8 cellular contexts compared by ENCODE assay signal in genomic region chr2:207767461-207768167, GRCh38. TPM values are rescaled to one million over a fixed set of nuclear protein-coding genes. Genes with fewer than 3 reads are reported as not detected.
DNase-seq lines count a peak whose midpoint lies in the region; ATAC-seq and TF ChIP-seq lines count a peak whose summit lies in the region.

No MANE protein-coding gene starts in this region.

- peaks cover 37% of the 10 kb centered on the region for H3K27me3 ChIP-seq in CD4-positive, alpha-beta T cell (ENCODE audit: control insufficient read depth, insufficient read depth, low read length)
- no peaks in the 10 kb centered on the region for H3K27me3 ChIP-seq in lower lobe of right lung (ENCODE audit: low read depth)
- H3K27me3 ChIP-seq in thyroid gland, result no peaks in the 10 kb centered on the region

- no peak overlapping the region for H3K27ac ChIP-seq in CD4-positive, alpha-beta T cell (ENCODE audit: low read depth, low read length)
- peak overlapping the region; percentile 85 for H3K27ac ChIP-seq in lower lobe of right lung
- peak overlapping the region; percentile 93 to 94 (median 93) for H3K27ac ChIP-seq in thyroid gland

- peaks cover 10% of the 10 kb centered on the region for H3K36me3 Mint-ChIP-seq in CD4-positive, alpha-beta T cell (ENCODE audit: low read depth)

- POLR2A ChIA-PET in CD4-positive, alpha-beta T cell (lab: Charles Lee), result interaction anchor here (1.0 kb wide), 1 partner anchor 56 kb away, joined by 3 read pairs; the partner anchor contains the start of gene CCNYL1

- no peak for TF ChIP-seq POLR2A in thyroid gland (IDR thresholded peaks at IDR 0.05)

- no peak overlapping the region for H3K27ac Mint-ChIP-seq in CD4-positive, alpha-beta T cell

- H3K4me1 ChIP-seq in lower lobe of right lung (peaks cover 46% of the 10 kb centered on the region), thyroid gland (peaks cover 42 to 50% of the 10 kb centered on the region in 2 donors)

- CTCF ChIA-PET in CD4-positive, alpha-beta T cell (lab: Charles Lee), result interaction anchor here (1.4 kb wide), 1 partner anchor 142 kb away, joined by 3 read pairs; no protein-coding TSS in a partner anchor

- H3K4me3 ChIP-seq in lower lobe of right lung (peak overlapping the region; percentile 84), thyroid gland (replicated peaks in 1 of 3) (peak overlapping the region in 1 of 3 donors; percentile 93)

- H3K9me3 ChIP-seq in CD4-positive, alpha-beta T cell (ENCODE audit: control insufficient read depth, low read length), result no peaks in the 10 kb centered on the region
- H3K9me3 ChIP-seq in lower lobe of right lung, result no peaks in the 10 kb centered on the region
- H3K9me3 ChIP-seq in thyroid gland, result no peaks in the 10 kb centered on the region

- TF ChIP-seq CTCF in CD4-positive, alpha-beta T cell (IDR thresholded peaks at IDR 0.05), result no peak
- TF ChIP-seq CTCF in lower lobe of right lung (IDR thresholded peaks at IDR 0.05), result no peak
- TF ChIP-seq CTCF in thyroid gland (IDR thresholded peaks at IDR 0.05), result peak in 4 of 6 experiments; percentile 33 to 48 (median 40)

- peaks cover 33% of the 10 kb centered on the region for H3K36me3 ChIP-seq in lower lobe of right lung
- no peaks in the 10 kb centered on the region for H3K36me3 ChIP-seq in thyroid gland

- 76 to 77% methylated on average over 25 to 26 of the region's 56 CpGs for WGBS in thyroid gland, 2 donors

- no peak for DNase-seq in CD4-positive, alpha-beta T cell
- DNase-seq in NCI-H1092 treated with DMSO at 0.1 percent for 48 hours (lab: John Stamatoyannopoulos, UW), result peak; percentile 48
- DNase-seq in cerebellum (ENCODE audit: low spot score), result peak; percentile 8
- peak; percentile 82 for DNase-seq in lower lobe of right lung
- peak; percentile 64 to 75 for DNase-seq in thyroid gland
- DNase-seq in T1000 (lab: John Stamatoyannopoulos, UW), result no peak
- DNase-seq in AG08395 (ENCODE audit: low spot score), result no peak

- intact Hi-C loops in CD4-positive, alpha-beta T cell (cut with DNase I, micrococcal nuclease), result loop anchor here in 1 of 2 experiments (2.0 to 5.0 kb wide), 2 partner anchors 55 to 141 kb away; partner anchors contain the start of gene CCNYL1
- intact Hi-C loops in lower lobe of right lung (cut with DNase I) (loop anchor here (10.0 kb wide), 1 partner anchor 267 kb away; no protein-coding TSS in a partner anchor), thyroid gland (cut with DNase I) (loop anchor here (10.0 kb wide), 1 partner anchor 207 kb away; no protein-coding TSS in a partner anchor)

- peaks cover 34% of the 10 kb centered on the region for H3K4me1 Mint-ChIP-seq in CD4-positive, alpha-beta T cell (ENCODE audit: low read depth)

- H3K4me3 Mint-ChIP-seq in CD4-positive, alpha-beta T cell, result peak overlapping the region; percentile 90

- peaks cover 64% of the 10 kb centered on the region for H3K27me3 Mint-ChIP-seq in CD4-positive, alpha-beta T cell

- H3K9me3 Mint-ChIP-seq in CD4-positive, alpha-beta T cell, result no peaks in the 10 kb centered on the region

- ATAC-seq in CD4-positive, alpha-beta T cell (ENCODE audit: poor library complexity), result no peak
- ATAC-seq in lower lobe of right lung (peak; percentile 35 to 46), GM18873 (IDR thresholded peaks at IDR 0.05; ENCODE audit: low FRiP score, unreplicated experiment) (no peak)

RNA-seq across cellular contexts. Expression of gene FZD5, which starts 2.1 kb away (rescaled TPM):
- total RNA-seq in CD4-positive, alpha-beta T cell, result under 1 TPM; 0.19 to 0.25 TPM
- total RNA-seq in cerebellum (0.64 TPM), lower lobe of right lung (37.1 TPM), thyroid gland (10 to 100 TPM; 31.2 to 45.4 (median 41.5) TPM)

RNA-seq across cellular contexts. Expression of gene CCNYL1, which starts 56.2 kb away (rescaled TPM):
- 10 to 100 TPM in 1 of 2 experiments, 1 to 10 TPM in 1; 8.7 to 11.1 TPM for total RNA-seq in CD4-positive, alpha-beta T cell
- total RNA-seq in cerebellum (19.0 TPM), lower lobe of right lung (25.6 TPM), thyroid gland (10 to 100 TPM; 14.8 to 22.2 (median 17.9) TPM)

Comparison
In these comparisons a context has a peak if more than half of its experiments do, and no peak if none do; other contexts are left out.
1. ATAC-seq: peak in lower lobe of right lung (2 of 2); none in CD4-positive, alpha-beta T cell (single experiment) and GM18873 (single experiment).
2. DNase-seq: peak in NCI-H1092 treated with DMSO at 0.1 percent for 48 hours (single experiment), cerebellum (single experiment), lower lobe of right lung (single experiment) and thyroid gland (2 of 2); none in CD4-positive, alpha-beta T cell (0 of 10), T1000 (single experiment) and AG08395 (single experiment).
3. CTCF ChIP-seq: peak in thyroid gland (4 of 6); none in CD4-positive, alpha-beta T cell (single experiment) and lower lobe of right lung (single experiment).
4. RNA of gene FZD5, which starts 2.1 kb away (total RNA-seq): 31.2 to 45.4 TPM in thyroid gland and 37.1 TPM in lower lobe of right lung (single experiment); 0.64 TPM in cerebellum (single experiment) and 0.19 to 0.25 TPM in CD4-positive, alpha-beta T cell; every median in the first group is over 10 times any median in the second.